8 cellular contexts compared by ENCODE assay signal in genomic region chr7:91164948-91165845, GRCh38.
DNase-seq lines count a peak whose midpoint lies in the region; ATAC-seq and TF ChIP-seq lines count a peak whose summit lies in the region.

No MANE protein-coding gene starts in this region.

- H3K4me3 Mint-ChIP-seq in IgD-negative memory B cell, result peak overlapping the region in 2 of 4 donors; percentile 19 to 71

- peak; percentile 94 for ATAC-seq in GM21529 (IDR thresholded peaks at IDR 0.05; ENCODE audit: unreplicated experiment)

- peaks cover 22 to 31% (median 24%) of the 10 kb centered on the region in 3 donors for H3K4me1 Mint-ChIP-seq in IgD-negative memory B cell

- H3K27me3 Mint-ChIP-seq in IgD-negative memory B cell, result no peaks in the 10 kb centered on the region

- POLR2A ChIA-PET in HEK293T (lab: Yijun Ruan, JAX), result no interaction called here

- H3K9me3 ChIP-seq in WERI-Rb-1 (ENCODE audit: severe bottlenecking), result no peaks in the 10 kb centered on the region

- H3K27ac Mint-ChIP-seq in IgD-negative memory B cell, result peak overlapping the region; percentile 6 to 90 (median 40)

- H3K27me3 ChIP-seq in WERI-Rb-1 (ENCODE audit: insufficient read depth, low read depth, severe bottlenecking), result no peaks in the 10 kb centered on the region

- TF ChIP-seq CTCF in fibroblast of mammary gland (conservative IDR thresholded peaks at IDR 0.05; ENCODE audit: control insufficient read depth, insufficient read depth, low read depth, low read length), result no peak
- TF ChIP-seq CTCF in WERI-Rb-1 (IDR thresholded peaks at IDR 0.05; ENCODE audit: low read depth, low read length), result no peak

- no peaks in the 10 kb centered on the region for H3K36me3 Mint-ChIP-seq in IgD-negative memory B cell

- no peak overlapping the region for H3K27ac ChIP-seq in WERI-Rb-1

- H3K36me3 ChIP-seq in WERI-Rb-1, result no peaks in the 10 kb centered on the region

- no peaks in the 10 kb centered on the region for H3K9me3 Mint-ChIP-seq in IgD-negative memory B cell

- CTCF ChIA-PET in HEK293T (lab: Yijun Ruan, JAX), result no interaction called here

- H3K4me3 ChIP-seq in fibroblast of mammary gland (ENCODE audit: control insufficient read depth, low read depth, low read length), result peak overlapping the region; percentile 18
- no peak overlapping the region for H3K4me3 ChIP-seq in WERI-Rb-1 (ENCODE audit: low read depth, low read length)

- DNase-seq in GM04503 (ENCODE audit: low read depth) (peak; percentile 77), fibroblast of mammary gland (ENCODE audit: low read depth) (peak; percentile 92), hippocampal formation (lab: John Stamatoyannopoulos, UW) (no peak), HEK293T (ENCODE audit: extremely low spot score) (no peak), WERI-Rb-1 (no peak)
- DNase-seq in stimulated activated CD8-positive, alpha-beta memory T cell treated with anti-CD3 and anti-CD28 coated beads, Interleukin-4, amount 100 ng/mL, for 48 hours, result no peak

TF ChIP-seq in HEK293T, 16 proteins besides CTCF, POLR2A, EP300 and RAD21:
- TF ChIP-seq HDGF (IDR thresholded peaks at IDR 0.05; ENCODE audit: borderline replicate concordance), result no peak
- TF ChIP-seq NFRKB (IDR thresholded peaks at IDR 0.05), result no peak
- no peak for TF ChIP-seq TARDBP (IDR thresholded peaks at IDR 0.05)
- no peak for TF ChIP-seq FOXA1 (IDR thresholded peaks at IDR 0.05)
- TF ChIP-seq FOXM1 (IDR thresholded peaks at IDR 0.05; ENCODE audit: borderline replicate concordance), result no peak
- TF ChIP-seq ELF4 (IDR thresholded peaks at IDR 0.05), result no peak
- TF ChIP-seq FOXK2 (IDR thresholded peaks at IDR 0.05), result no peak
- TF ChIP-seq SP1 (IDR thresholded peaks at IDR 0.05), result no peak
- no peak for TF ChIP-seq PKNOX1 (IDR thresholded peaks at IDR 0.05)
- no peak for TF ChIP-seq ARNT (IDR thresholded peaks at IDR 0.05)
- no peak for TF ChIP-seq LEF1 (IDR thresholded peaks at IDR 0.05; ENCODE audit: borderline replicate concordance)
- TF ChIP-seq L3MBTL2 (conservative IDR thresholded peaks at IDR 0.05), result no peak
- no peak for TF ChIP-seq ZNF384 (IDR thresholded peaks at IDR 0.05)
- no peak for TF ChIP-seq CTBP1 (IDR thresholded peaks at IDR 0.05; ENCODE audit: borderline replicate concordance)
- TF ChIP-seq SUZ12 (IDR thresholded peaks at IDR 0.05), result no peak
- no peak for TF ChIP-seq BHLHE40 (IDR thresholded peaks at IDR 0.05; ENCODE audit: borderline replicate concordance)

Comparison
In these comparisons a context has a peak if more than half of its experiments do, and no peak if none do; other contexts are left out.
1. DNase-seq: peak in GM04503 (single experiment) and fibroblast of mammary gland (single experiment); none in hippocampal formation (0 of 2), HEK293T (single experiment), stimulated activated CD8-positive, alpha-beta memory T cell treated with anti-CD3 and anti-CD28 coated beads, Interleukin-4, amount 100 ng/mL, for 48 hours (single experiment) and WERI-Rb-1 (single experiment).